Comparison of ENCODE assay signal across 1 cellular context in the genomic region with DNA sequence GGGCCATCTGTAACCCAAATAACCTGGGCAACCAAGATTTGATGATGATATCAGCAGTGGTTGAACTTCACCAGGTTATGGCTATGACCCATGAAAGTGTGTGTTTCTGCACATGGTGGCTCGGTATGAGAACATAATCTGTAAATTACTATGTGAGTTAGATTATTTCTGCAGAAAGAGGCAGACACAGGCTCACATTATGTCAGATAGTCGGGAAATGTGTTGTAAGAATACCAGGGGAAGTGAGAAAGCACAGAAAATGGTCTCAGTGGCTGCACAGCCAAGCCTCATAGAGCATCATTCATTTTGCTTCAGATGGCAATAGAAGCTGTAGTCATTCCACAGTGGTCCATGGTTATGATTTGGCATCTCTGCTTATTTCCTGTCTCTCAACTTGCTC.
TF ChIP-seq lines count a peak whose summit lies in the region.

No MANE protein-coding gene starts in this region.

TF ChIP-seq in WTC11, 78 proteins besides CTCF, POLR2A, EP300 and RAD21 (continued from another document):
- TF ChIP-seq, protein P1, sequence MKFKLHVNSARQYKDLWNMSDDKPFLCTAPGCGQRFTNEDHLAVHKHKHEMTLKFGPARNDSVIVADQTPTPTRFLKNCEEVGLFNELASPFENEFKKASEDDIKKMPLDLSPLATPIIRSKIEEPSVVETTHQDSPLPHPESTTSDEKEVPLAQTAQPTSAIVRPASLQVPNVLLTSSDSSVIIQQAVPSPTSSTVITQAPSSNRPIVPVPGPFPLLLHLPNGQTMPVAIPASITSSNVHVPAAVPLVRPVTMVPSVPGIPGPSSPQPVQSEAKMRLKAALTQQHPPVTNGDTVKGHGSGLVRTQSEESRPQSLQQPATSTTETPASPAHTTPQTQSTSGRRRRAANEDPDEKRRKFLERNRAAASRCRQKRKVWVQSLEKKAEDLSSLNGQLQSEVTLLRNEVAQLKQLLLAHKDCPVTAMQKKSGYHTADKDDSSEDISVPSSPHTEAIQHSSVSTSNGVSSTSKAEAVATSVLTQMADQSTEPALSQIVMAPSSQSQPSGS (CRISPR knock-in tag; IDR thresholded peaks at IDR 0.05; ENCODE audit: borderline replicate concordance, low read depth): no peak
- no peak for TF ChIP-seq KAT7 (CRISPR knock-in tag; IDR thresholded peaks at IDR 0.05; ENCODE audit: borderline replicate concordance)
- no peak for TF ChIP-seq OVOL2 (CRISPR knock-in tag; IDR thresholded peaks at IDR 0.05; ENCODE audit: borderline replicate concordance)
TF ChIP-seq in WTC11: peak in this region for 0.
